In genomic region chr2:84388133-84388532, GRCh38 we compare ENCODE assay signal across 16 cellular contexts.
DNase-seq lines count a peak whose midpoint lies in the region; ATAC-seq and TF ChIP-seq lines count a peak whose summit lies in the region.
"Had no signal": no experiment of that assay in that cellular context is flagged by ENCODE, and none has a peak within 500 bp of the region (broad histone marks: within the 10 kb centered on the region; RNA-seq: fewer than 3 reads in every experiment).

No MANE protein-coding gene starts in this region.

- DNase-seq in AG08395 (ENCODE audit: low spot score) (peak; percentile 34), GM23248 (peak; percentile 55), adipocyte (ENCODE audit: low read depth) (peak; percentile 33), glomerular visceral epithelial cell (ENCODE audit: extremely low spot score) (peak; percentile 1), adrenal gland (no peak), esophagus muscularis mucosa (ENCODE audit: extremely low spot score) (no peak)
- no peak for DNase-seq in effector memory CD8-positive, alpha-beta T cell
- DNase-seq: 8988T, COR-L47, GDM1, H7, NCI-H1048, NCI-H2107, NCI-H69 had no signal

- 0% methylated on average over 1 of the region's 1 CpG for WGBS in GM23248 (ENCODE audit: low coverage in 1 of 2, low lambda C conversion rate in 2 of 2, missing lambda C conversion rate in 2 of 2), 2 experiments
- WGBS in adrenal gland, 4 donors: 28 to 55% (median 49%) methylated on average over 1 of the region's 1 CpG
- 81% methylated on average over 1 of the region's 1 CpG for WGBS in esophagus muscularis mucosa

- H2AFZ ChIP-seq in GM23248: no peak overlapping the region

- H3K27ac Mint-ChIP-seq in effector memory CD8-positive, alpha-beta T cell: no peak overlapping the region
- H3K27ac Mint-ChIP-seq: CD14-positive monocyte had no signal

- no peaks in the 10 kb centered on the region for H3K9me2 ChIP-seq in GM23248 (ENCODE audit: insufficient read depth)

- no peaks in the 10 kb centered on the region for H3K36me3 Mint-ChIP-seq in effector memory CD8-positive, alpha-beta T cell (ENCODE audit: insufficient read depth)
- H3K36me3 Mint-ChIP-seq: CD14-positive monocyte had no signal

- H3K4me1 Mint-ChIP-seq in effector memory CD8-positive, alpha-beta T cell (ENCODE audit: low read depth in 2 of 2): no peaks in the 10 kb centered on the region
- H3K4me1 Mint-ChIP-seq: CD14-positive monocyte had no signal

- in situ Hi-C loops in GM23248 (cut with MboI): no loop called here

- H3K27me3 ChIP-seq in GM23248 (replicated peaks; ENCODE audit: insufficient read depth) (peaks cover 21% of the 10 kb centered on the region; the same call in 1 of the 2 replicates), adipocyte (replicated peaks; ENCODE audit: control insufficient read depth, insufficient read depth, low read length) (peaks cover 10% of the 10 kb centered on the region), adrenal gland (no peaks in the 10 kb centered on the region), esophagus muscularis mucosa (no peaks in the 10 kb centered on the region)

- no peaks in the 10 kb centered on the region for H3F3A ChIP-seq in GM23248 (ENCODE audit: insufficient read depth)

- TF ChIP-seq POLR2A in adrenal gland (IDR thresholded peaks at IDR 0.05) (no peak), esophagus muscularis mucosa (IDR thresholded peaks at IDR 0.05; ENCODE audit: low read depth) (no peak)

- no peak overlapping the region for H3K9ac ChIP-seq in GM23248
- no peak overlapping the region for H3K9ac ChIP-seq in adipocyte (ENCODE audit: low read length)

- H3K36me3 ChIP-seq in GM23248 (ENCODE audit: low read depth): no peaks in the 10 kb centered on the region
- H3K36me3 ChIP-seq in adipocyte (ENCODE audit: control insufficient read depth, insufficient read depth, low read length, severe bottlenecking): no peaks in the 10 kb centered on the region
- no peaks in the 10 kb centered on the region for H3K36me3 ChIP-seq in adrenal gland (replicated peaks in 1 of 2)
- no peaks in the 10 kb centered on the region for H3K36me3 ChIP-seq in esophagus muscularis mucosa

- TF ChIP-seq EP300 in esophagus muscularis mucosa (IDR thresholded peaks at IDR 0.05): no peak

- H3K4me1 ChIP-seq in GM23248 (ENCODE audit: insufficient read depth) (no peaks in the 10 kb centered on the region), adipocyte (ENCODE audit: control insufficient read depth, insufficient read depth, low read length) (no peaks in the 10 kb centered on the region), adrenal gland (replicated peaks in 1 of 2) (no peaks in the 10 kb centered on the region), esophagus muscularis mucosa (no peaks in the 10 kb centered on the region)

- no peaks in the 10 kb centered on the region for H3K9me3 ChIP-seq in GM23248 (ENCODE audit: low read depth)
- no peaks in the 10 kb centered on the region for H3K9me3 ChIP-seq in adipocyte (ENCODE audit: control insufficient read depth, low read length)
- H3K9me3 ChIP-seq in adrenal gland (replicated peaks in 1 of 3): no peaks in the 10 kb centered on the region
- no peaks in the 10 kb centered on the region for H3K9me3 ChIP-seq in esophagus muscularis mucosa

- intact Hi-C loops in adrenal gland (cut with DNase I): no loop called here
- intact Hi-C loops in esophagus muscularis mucosa (cut with DNase I): no loop called here

- H3K27me3 Mint-ChIP-seq in effector memory CD8-positive, alpha-beta T cell: peaks cover 27 to 38% of the 10 kb centered on the region in 2 donors

- no peak for ATAC-seq in effector memory CD8-positive, alpha-beta T cell (replicated peaks)
- ATAC-seq in HG03039 (IDR thresholded peaks at IDR 0.05; ENCODE audit: unreplicated experiment): no peak

- TF ChIP-seq CTCF in adrenal gland (IDR thresholded peaks at IDR 0.05) (no peak), esophagus muscularis mucosa (IDR thresholded peaks at IDR 0.05) (no peak)

- H3K4me3 ChIP-seq in GM23248 (no peak overlapping the region), adipocyte (ENCODE audit: low read length) (no peak overlapping the region), adrenal gland (no peak overlapping the region), esophagus muscularis mucosa (no peak overlapping the region)

- H3K79me2 ChIP-seq in GM23248 (ENCODE audit: insufficient read depth): no peaks in the 10 kb centered on the region

- H3K9me3 Mint-ChIP-seq in effector memory CD8-positive, alpha-beta T cell: peaks cover 0 to 2% of the 10 kb centered on the region in 2 donors

- no peak overlapping the region for H3K27ac ChIP-seq in GM23248
- no peak overlapping the region for H3K27ac ChIP-seq in adrenal gland
- no peak overlapping the region for H3K27ac ChIP-seq in esophagus muscularis mucosa (replicated peaks in 1 of 4)

- H3K4me2 ChIP-seq in GM23248 (ENCODE audit: unreplicated experiment): no peak overlapping the region

- H4K20me1 ChIP-seq in GM23248 (ENCODE audit: insufficient read depth): no peaks in the 10 kb centered on the region

- H3K4me3 Mint-ChIP-seq in effector memory CD8-positive, alpha-beta T cell: no peak overlapping the region
- H3K4me3 Mint-ChIP-seq: CD14-positive monocyte had no signal

Comparison
In these comparisons a context has a peak if more than half of its experiments do, and no peak if none do; other contexts are left out.
1. DNase-seq: peak in AG08395 (single experiment), GM23248 (single experiment), adipocyte (single experiment) and glomerular visceral epithelial cell (single experiment); none in effector memory CD8-positive, alpha-beta T cell (0 of 3), adrenal gland (0 of 7) and esophagus muscularis mucosa (single experiment).